Comparison of ENCODE assay signal across 29 cellular contexts in genomic region chr2:215668329-215668728, GRCh38.
DNase-seq lines count a peak whose midpoint lies in the region; ATAC-seq, FAIRE-seq and TF ChIP-seq lines count a peak whose summit lies in the region.
"Had no signal": no experiment of that assay in that cellular context is flagged by ENCODE, and none has a peak within 500 bp of the region (broad histone marks: within the 10 kb centered on the region; RNA-seq: fewer than 3 reads in every experiment).

No MANE protein-coding gene starts in this region.

- TF ChIP-seq POLR2A in erythroblast (IDR thresholded peaks at IDR 0.05; ENCODE audit: low read length) (no peak), GM12892 (IDR thresholded peaks at IDR 0.05; ENCODE audit: low read depth, low read length) (no peak)

- DNase-seq in AG10803 (ENCODE audit: low read depth), result peak; percentile 38
- peak; percentile 45 for DNase-seq in left ventricle myocardium superior
- no peak for DNase-seq in omental fat pad (ENCODE audit: low spot score)
- no peak for DNase-seq in erythroblast (lab: John Stamatoyannopoulos, UW)
- DNase-seq in GM12892 (ENCODE audit: insufficient read length), result no peak
- DNase-seq: ACHN; activated CD8-positive, alpha-beta memory T cell treated with anti-CD3 and anti-CD28 coated beads for 24 hours; activated naive CD4-positive, alpha-beta T cell; activated T-cell treated with anti-CD3 and anti-CD28 coated beads, Interleukin-2, amount 50 U/mL, for 24 hours; C1 segment of cervical spinal cord; Calu3; dermis blood vessel endothelial cell; foreskin fibroblast; lower lobe of right lung; NCI-H1694 treated with DMSO at 0.1 percent for 48 hours; NCI-H2171 treated with DMSO at 0.1 percent for 48 hours; NCI-H524 treated with DMSO at 0.1 percent for 48 hours; NK-92 treated with Interleukin-12 subunit alpha and Interleukin-12 subunit beta, amount 100 ng/mL, for 24 hours; stimulated activated CD4-positive, alpha-beta T cell treated with anti-CD3 and anti-CD28 coated beads, Interleukin-4, amount 100 ng/mL, for 4 hours; stimulated activated naive CD4-positive, alpha-beta T cell treated with Interleukin-2 at 50 U/mL for 16 hours; T-helper 17 cell; thyroid gland had no signal

- TF ChIP-seq CTCF in AG10803 (conservative IDR thresholded peaks at IDR 0.05; ENCODE audit: low read length), result no peak
- no peak for TF ChIP-seq CTCF in omental fat pad (IDR thresholded peaks at IDR 0.05)

- no peak overlapping the region for H3K4me3 ChIP-seq in AG10803 (ENCODE audit: low read length)
- H3K4me3 ChIP-seq: lower lobe of right lung, SJSA1, thyroid gland had no signal

- ATAC-seq in SK-N-SH treated with all-trans-retinoic acid at 6 μM for 48 hours, result peak; percentile 72
- peak; percentile 83 for ATAC-seq in left ventricle myocardium superior
- ATAC-seq in omental fat pad (ENCODE audit: low FRiP score), result peak; percentile 38
- no peak for ATAC-seq in HG02610 (IDR thresholded peaks at IDR 0.05; ENCODE audit: unreplicated experiment)
- no peak for ATAC-seq in HG03025 (IDR thresholded peaks at IDR 0.05; ENCODE audit: low FRiP score, unreplicated experiment)
- ATAC-seq: HCT116, Panc1, T-helper 17 cell had no signal

- no peak for FAIRE-seq in GM12892 (lab: Jason Lieb, UNC)
- FAIRE-seq: GM12891 had no signal

- intact Hi-C loops in left ventricle myocardium superior (cut with micrococcal nuclease), result no loop called here

TF ChIP-seq in SK-N-SH treated with all-trans-retinoic acid at 6 μM for 48 hours, 23 proteins besides CTCF, POLR2A, EP300 and RAD21:
- TF ChIP-seq TCF4 (CRISPR knock-in tag; IDR thresholded peaks at IDR 0.05; ENCODE audit: borderline replicate concordance), result peak; percentile 62; the same call in 1 of the 2 replicates
- TF ChIP-seq ISL1 (CRISPR knock-in tag; IDR thresholded peaks at IDR 0.05), result no peak
- TF ChIP-seq ARNTL (CRISPR knock-in tag; IDR thresholded peaks at IDR 0.05; ENCODE audit: borderline replicate concordance, low read depth), result no peak
- TF ChIP-seq ZNF565 (CRISPR knock-in tag; conservative IDR thresholded peaks at IDR 0.05; ENCODE audit: low read depth), result no peak
- 0 out of 2 replicates have a peak, but pooled peaks have one; percentile 19 for TF ChIP-seq CSDC2 (CRISPR knock-in tag; IDR thresholded peaks at IDR 0.05)
- TF ChIP-seq BACH2 (CRISPR knock-in tag; IDR thresholded peaks at IDR 0.05; ENCODE audit: borderline replicate concordance), result no peak
- TF ChIP-seq ESRRG (CRISPR knock-in tag; IDR thresholded peaks at IDR 0.05), result no peak
- 0 out of 2 replicates have a peak, but pooled peaks have one; percentile 35 for TF ChIP-seq SNAI2 (CRISPR knock-in tag; IDR thresholded peaks at IDR 0.05)

Comparison
In these comparisons a context has a peak if more than half of its experiments do, and no peak if none do; other contexts are left out.
1. DNase-seq: peak in AG10803 (single experiment) and left ventricle myocardium superior (single experiment); none in omental fat pad (single experiment), erythroblast (0 of 2) and GM12892 (single experiment).
2. ATAC-seq: peak in SK-N-SH treated with all-trans-retinoic acid at 6 μM for 48 hours (single experiment), left ventricle myocardium superior (single experiment) and omental fat pad (single experiment); none in HG02610 (single experiment) and HG03025 (single experiment).